ENCODE assay signal across 26 cellular contexts in the genomic region with DNA sequence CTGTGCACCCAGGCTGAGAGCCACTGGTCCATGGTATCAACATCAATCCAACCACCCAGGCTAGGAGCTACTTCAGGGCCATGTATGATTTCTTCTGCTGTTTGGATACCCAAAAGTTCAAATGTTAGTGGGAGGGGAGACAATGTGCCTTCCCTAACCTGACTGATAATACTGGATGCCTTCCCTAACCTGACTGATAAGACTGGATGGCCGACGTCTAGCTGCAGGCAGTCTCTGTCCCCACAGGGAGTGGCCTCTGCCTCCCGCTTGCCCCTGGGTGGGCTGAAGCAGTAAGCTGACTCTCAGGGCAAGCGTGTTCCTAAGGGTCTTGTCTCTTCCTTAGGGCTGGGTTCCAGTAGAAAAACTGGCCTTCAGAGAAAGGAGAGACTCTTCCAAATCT.
"Had no signal": no experiment of that assay in that cellular context is flagged by ENCODE, and none has a peak within 500 bp of the region (broad histone marks: within the 10 kb centered on the region; RNA-seq: fewer than 3 reads in every experiment).

No MANE protein-coding gene starts in this region.

- H3K36me3 ChIP-seq: neural progenitor cell, ovary had no signal

- H3K9me3 ChIP-seq: left lung, lower lobe of right lung, ovary, right atrium auricular region, right lobe of liver, stomach, testis, thyroid gland, transverse colon, upper lobe of left lung, vagina had no signal

- H3K27ac Mint-ChIP-seq: nephron; progenitor cell of endocrine pancreas; stimulated activated memory B cell treated with anti-CD40 and anti-IgM and Interleukin-4, amounts not matched to agents 10 μg/mL and 1 μg/mL and 100 μg/mL, for 72 hours had no signal

- ATAC-seq: left colon; left lung; lower lobe of right lung; naive thymus-derived CD8-positive, alpha-beta T cell; right lobe of liver; stimulated activated memory B cell treated with anti-CD40 and anti-IgM and Interleukin-4, amounts not matched to agents 10 μg/mL and 1 μg/mL and 100 μg/mL, for 72 hours; stimulated activated naive CD8-positive, alpha-beta T cell treated with anti-CD3 and anti-CD28 coated beads, Interleukin-15, Interleukin-2, amounts not matched to agents 100 U/mL and 50 U/mL, for 24 hours had no signal

- H3K9ac ChIP-seq: neural progenitor cell had no signal

- H3K27ac ChIP-seq: hepatocyte, left lung, lower lobe of right lung, neural progenitor cell, ovary, right atrium auricular region, right lobe of liver, stomach, testis, thyroid gland, transverse colon, upper lobe of left lung, vagina had no signal

- H3K4me1 Mint-ChIP-seq: neural progenitor cell had no signal

- H3K27me3 Mint-ChIP-seq: naive thymus-derived CD8-positive, alpha-beta T cell; progenitor cell of endocrine pancreas; stimulated activated memory B cell treated with anti-CD40 and anti-IgM and Interleukin-4, amounts not matched to agents 10 μg/mL and 1 μg/mL and 100 μg/mL, for 72 hours had no signal

- H3K4me2 ChIP-seq: hepatocyte, neural progenitor cell, smooth muscle cell had no signal

- H2AFZ ChIP-seq: hepatocyte, neural progenitor cell had no signal

- DNase-seq: left colon; left lung; lower lobe of right lung; mammary epithelial cell; mesenchymal stem cell; naive thymus-derived CD8-positive, alpha-beta T cell; ovary; right lobe of liver; stimulated activated CD4-positive, alpha-beta T cell treated with anti-CD3 and anti-CD28 coated beads, Interleukin-1b, Interleukin-23, amount 100 ng/mL, for 48 hours; stimulated activated CD4-positive, alpha-beta T cell treated with anti-CD3 and anti-CD28 coated beads, Interleukin-2, amount 100 ng/mL, for 48 hours; stimulated activated CD4-positive, alpha-beta T cell treated with anti-CD3 and anti-CD28 coated beads, Interleukin-4, amount 100 ng/mL, for 4 hours; stimulated activated CD8-positive, alpha-beta memory T cell treated with anti-CD3 and anti-CD28 coated beads, Interleukin-4, amount 100 ng/mL, for 48 hours; stimulated activated naive CD8-positive, alpha-beta T cell treated with anti-CD3 and anti-CD28 coated beads, Interleukin-15, Interleukin-2, amounts not matched to agents 100 U/mL and 50 U/mL, for 24 hours; stomach; testis; thyroid gland; transverse colon; upper lobe of left lung had no signal

- H3K9me3 Mint-ChIP-seq: naive thymus-derived CD8-positive, alpha-beta T cell; nephron; neural progenitor cell; stimulated activated memory B cell treated with anti-CD40 and anti-IgM and Interleukin-4, amounts not matched to agents 10 μg/mL and 1 μg/mL and 100 μg/mL, for 72 hours had no signal

- H3K4me3 Mint-ChIP-seq: naive thymus-derived CD8-positive, alpha-beta T cell; nephron; neural progenitor cell; stimulated activated memory B cell treated with anti-CD40 and anti-IgM and Interleukin-4, amounts not matched to agents 10 μg/mL and 1 μg/mL and 100 μg/mL, for 72 hours had no signal

- H3K4me1 ChIP-seq: left lung, lower lobe of right lung, neural progenitor cell, right lobe of liver, stomach, testis, thyroid gland, upper lobe of left lung, vagina had no signal

- H3K27me3 ChIP-seq: hepatocyte, left lung, neural progenitor cell, ovary, right atrium auricular region, right lobe of liver, stomach, testis, thyroid gland, transverse colon, upper lobe of left lung, vagina had no signal

- H3K4me3 ChIP-seq: hepatocyte, left lung, lower lobe of right lung, neural progenitor cell, ovary, right atrium auricular region, right lobe of liver, smooth muscle cell, stomach, testis, thyroid gland, transverse colon, upper lobe of left lung, vagina had no signal
